In the genomic region with DNA sequence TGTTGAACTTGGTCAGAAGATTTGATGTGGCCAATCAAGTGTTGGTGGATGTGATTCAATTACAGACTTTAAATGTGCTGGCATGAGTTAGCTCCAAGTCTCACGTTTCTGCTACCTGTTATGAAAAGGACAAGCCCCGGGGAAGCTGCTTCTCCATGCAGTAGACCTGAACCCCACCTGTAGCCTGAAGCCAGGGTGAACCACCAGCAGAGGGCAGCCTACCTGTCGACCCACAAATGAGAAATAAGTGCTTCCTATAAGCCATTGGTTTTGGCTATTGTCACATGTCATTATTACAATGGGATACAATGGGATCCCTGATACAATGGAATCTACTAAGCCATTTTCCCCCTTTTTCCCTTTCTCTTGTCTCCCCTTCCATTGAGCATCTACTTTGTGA, we compare ENCODE assay signal across 8 cellular contexts.
DNase-seq lines count a peak whose midpoint lies in the region; TF ChIP-seq lines count a peak whose summit lies in the region.

No MANE protein-coding gene starts in this region.

- H3K27me3 ChIP-seq in CD8-positive, alpha-beta memory T cell (ENCODE audit: insufficient read depth, low read length, poor library complexity, severe bottlenecking): no peaks in the 10 kb centered on the region

- H3K27me3 Mint-ChIP-seq in nephron progenitor cell (ENCODE audit: low read depth, poor library complexity): peaks cover 56% of the 10 kb centered on the region
- H3K27me3 Mint-ChIP-seq in CD8-positive, alpha-beta memory T cell: peaks cover 2 to 12% of the 10 kb centered on the region in 2 donors

- peak; percentile 58 for TF ChIP-seq CTCF in GM10266 (IDR thresholded peaks at IDR 0.05; ENCODE audit: control insufficient read depth, insufficient read depth, low read depth, missing control alignments)
- no peak for TF ChIP-seq CTCF in nephron progenitor cell (IDR thresholded peaks at IDR 0.05)

- H3K27ac ChIP-seq in CD8-positive, alpha-beta memory T cell (ENCODE audit: low read depth, low read length): no peak overlapping the region

- H3K36me3 Mint-ChIP-seq in nephron progenitor cell (ENCODE audit: low read depth): no peaks in the 10 kb centered on the region
- no peaks in the 10 kb centered on the region for H3K36me3 Mint-ChIP-seq in CD8-positive, alpha-beta memory T cell

- no peaks in the 10 kb centered on the region for H3K4me1 ChIP-seq in CD8-positive, alpha-beta memory T cell (ENCODE audit: insufficient read depth, low read length)

- no peak overlapping the region for H3K4me3 Mint-ChIP-seq in nephron progenitor cell
- no peak overlapping the region for H3K4me3 Mint-ChIP-seq in CD8-positive, alpha-beta memory T cell

- H3K36me3 ChIP-seq in CD8-positive, alpha-beta memory T cell (ENCODE audit: insufficient read depth, low read length): no peaks in the 10 kb centered on the region

- CTCF ChIA-PET in CD8-positive, alpha-beta memory T cell (lab: Charles Lee): no interaction called here

- H3K9me3 ChIP-seq in CD8-positive, alpha-beta memory T cell (ENCODE audit: low read length): no peaks in the 10 kb centered on the region

- DNase-seq in GM10266 (ENCODE audit: extremely low spot score) (peak; percentile 39), nephron progenitor cell (peak; percentile 25), NCI-H1694 treated with DMSO at 0.1 percent for 48 hours (lab: John Stamatoyannopoulos, UW) (no peak), cerebellar cortex (ENCODE audit: low spot score) (no peak)
- peak; percentile 36 for DNase-seq in Jurkat, Clone E6-1 (ENCODE audit: low read depth, low spot score)
- peak; percentile 38 to 46 for DNase-seq in activated T-cell treated with anti-CD3 and anti-CD28 coated beads, Interleukin-2, amount 50 U/mL, for 48 hours
- no peak for DNase-seq in CD8-positive, alpha-beta memory T cell
- no peak for DNase-seq in activated effector memory CD4-positive, alpha-beta T cell treated with Interleukin-2 at 50 U/mL for 16 hours

- POLR2A ChIA-PET in CD8-positive, alpha-beta memory T cell (lab: Charles Lee): no interaction called here

- H3K27ac Mint-ChIP-seq in nephron progenitor cell: no peak overlapping the region
- no peak overlapping the region for H3K27ac Mint-ChIP-seq in CD8-positive, alpha-beta memory T cell

- H3K4me3 ChIP-seq in Jurkat, Clone E6-1 (ENCODE audit: low read length): no peak overlapping the region
- H3K4me3 ChIP-seq in CD8-positive, alpha-beta memory T cell (ENCODE audit: low read length): no peak overlapping the region

- no peaks in the 10 kb centered on the region for H3K9me3 Mint-ChIP-seq in nephron progenitor cell
- no peaks in the 10 kb centered on the region for H3K9me3 Mint-ChIP-seq in CD8-positive, alpha-beta memory T cell

- peaks cover 5% of the 10 kb centered on the region for H3K4me1 Mint-ChIP-seq in nephron progenitor cell
- no peaks in the 10 kb centered on the region for H3K4me1 Mint-ChIP-seq in CD8-positive, alpha-beta memory T cell

Comparison
In these comparisons a context has a peak if more than half of its experiments do, and no peak if none do; other contexts are left out.
1. DNase-seq: peak in GM10266 (single experiment), Jurkat, Clone E6-1 (single experiment), activated T-cell treated with anti-CD3 and anti-CD28 coated beads, Interleukin-2, amount 50 U/mL, for 48 hours (2 of 2) and nephron progenitor cell (single experiment); none in NCI-H1694 treated with DMSO at 0.1 percent for 48 hours (single experiment), CD8-positive, alpha-beta memory T cell (0 of 5), activated effector memory CD4-positive, alpha-beta T cell treated with Interleukin-2 at 50 U/mL for 16 hours (single experiment) and cerebellar cortex (single experiment).